ENCODE assay signal across 23 cellular contexts in the genomic region with DNA sequence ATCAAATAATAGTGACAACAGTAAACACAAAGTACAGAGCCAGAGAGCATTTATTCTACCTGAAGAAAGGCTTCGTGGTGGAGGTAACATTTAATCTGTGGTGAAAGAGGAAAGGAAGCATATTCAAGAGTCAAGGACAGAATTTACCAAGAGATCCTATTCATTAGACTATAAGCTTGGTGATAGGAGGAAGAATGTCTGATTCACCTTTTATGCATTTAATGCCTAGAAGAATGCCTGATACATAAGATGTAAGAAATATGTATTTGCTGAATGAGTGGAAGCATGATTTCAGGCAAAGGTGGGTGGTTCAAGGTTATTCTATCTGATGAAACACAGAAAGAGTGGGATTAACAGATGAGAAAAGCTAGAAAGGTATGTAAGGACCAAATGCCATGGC.
DNase-seq lines count a peak whose midpoint lies in the region; FAIRE-seq and TF ChIP-seq lines count a peak whose summit lies in the region.
"Had no signal": no experiment of that assay in that cellular context is flagged by ENCODE, and none has a peak within 500 bp of the region (broad histone marks: within the 10 kb centered on the region; RNA-seq: fewer than 3 reads in every experiment).

No MANE protein-coding gene starts in this region.

- H3K27ac ChIP-seq in OCI-LY7 (ENCODE audit: low read depth, low read length, poor library complexity, severe bottlenecking) = no peak overlapping the region
- H3K27ac ChIP-seq in angular gyrus (ENCODE audit: low read depth, low read length) = peak overlapping the region; percentile 79
- H3K27ac ChIP-seq in dorsolateral prefrontal cortex = peak overlapping the region in 55 of 59 donors; percentile 12 to 91 (median 75)
- H3K27ac ChIP-seq in temporal lobe (ENCODE audit: low read depth, low read length) = peak overlapping the region; percentile 59
- H3K27ac ChIP-seq: A549; BLaER1 treated with 17β-estradiol and CSF1 and Interleukin-3, amounts not matched to agents 10 nM and 100 nM; GM23248 had no signal

- H3K4me1 ChIP-seq in OCI-LY7 (ENCODE audit: insufficient read depth, low read length, poor library complexity, severe bottlenecking) = peaks cover 3% of the 10 kb centered on the region
- H3K4me1 ChIP-seq: BE2C, Caco-2 had no signal

- TF ChIP-seq CTCF in OCI-LY7 (conservative IDR thresholded peaks at IDR 0.05; ENCODE audit: low read length) = no peak
- TF ChIP-seq CTCF in dorsolateral prefrontal cortex (IDR thresholded peaks at IDR 0.05 in 54 of 56, conservative IDR thresholded peaks at IDR 0.05 in 2 of 56; ENCODE audit: low read depth in 1 of 56, partially characterized antibody in 56 of 56) = no peak

- POLR2A ChIA-PET in OCI-LY7 (lab: Charles Lee) = interaction anchor here (0.9 to 3.5 kb wide), 7 partner anchors 15 to 232 kb away, joined by 3 to 9 read pairs (median 3); no protein-coding TSS in a partner anchor

- H3K79me2 ChIP-seq in OCI-LY7 (ENCODE audit: insufficient read depth, low read depth, low read length) = no peaks in the 10 kb centered on the region

- intact Hi-C loops in OCI-LY7 (cut with micrococcal nuclease; ENCODE audit: unreplicated experiment) (no loop called here), dorsolateral prefrontal cortex (cut with DNase I) (no loop called here)

- no peaks in the 10 kb centered on the region for H3K9me3 ChIP-seq in OCI-LY7 (ENCODE audit: low read length)
- H3K9me3 ChIP-seq: A549; BE2C; BLaER1 treated with 17β-estradiol and CSF1 and Interleukin-3, amounts not matched to agents 10 nM and 100 nM; Caco-2 had no signal

- no peak overlapping the region for H3K4me2 ChIP-seq in OCI-LY7 (ENCODE audit: low read length)
- H3K4me2 ChIP-seq: A549; BLaER1 treated with 17β-estradiol and CSF1 and Interleukin-3, amounts not matched to agents 10 nM and 100 nM had no signal

- H3K9me2 ChIP-seq in OCI-LY7 (ENCODE audit: insufficient read depth, low read length) = no peaks in the 10 kb centered on the region

- CTCF ChIA-PET in OCI-LY7 (lab: Charles Lee; ENCODE audit: unreplicated experiment) = no interaction called here

- no peaks in the 10 kb centered on the region for H3K36me3 ChIP-seq in OCI-LY7 (ENCODE audit: insufficient read depth, low read length)
- H3K36me3 ChIP-seq: BE2C; BLaER1 treated with 17β-estradiol and CSF1 and Interleukin-3, amounts not matched to agents 10 nM and 100 nM had no signal

- no peak for FAIRE-seq in frontal cortex (lab: Jason Lieb, UNC)
- FAIRE-seq: A549, G401.6, GM12892, H1 had no signal

- H4K20me1 ChIP-seq in OCI-LY7 (ENCODE audit: insufficient read depth, low read length) = no peaks in the 10 kb centered on the region
- H4K20me1 ChIP-seq: BLaER1 treated with 17β-estradiol and CSF1 and Interleukin-3, amounts not matched to agents 10 nM and 100 nM had no signal

- DNase-seq in OCI-LY7 (ENCODE audit: low spot score) (no peak), dorsolateral prefrontal cortex (no peak), SHP77 (lab: John Stamatoyannopoulos, UW) (no peak), frontal cortex (ENCODE audit: low spot score in 2 of 2) (no peak), dermis blood vessel endothelial cell (no peak)
- DNase-seq: 8988T; ACHN; AML-193; BE2C; Caco-2; CD4-positive, alpha-beta T cell; CD8-positive, alpha-beta memory T cell; DMS153; DND-41; GM23248; H7 had no signal

- BruUV-seq in OCI-LY7 (replicated peaks; lab: Mats Ljungman, UMichigan) = no TSS peak

- H3K4me3 ChIP-seq in OCI-LY7 (ENCODE audit: low read depth, low read length, poor library complexity, severe bottlenecking) (no peak overlapping the region), dorsolateral prefrontal cortex (no peak overlapping the region)
- H3K4me3 ChIP-seq: A549; BLaER1 treated with 17β-estradiol and CSF1 and Interleukin-3, amounts not matched to agents 10 nM and 100 nM; GM23248 had no signal

- peak overlapping the region; percentile 26; the same call in 1 of the 2 replicates for H2AFZ ChIP-seq in OCI-LY7 (ENCODE audit: low read length)
- H2AFZ ChIP-seq: GM23248 had no signal

- no peaks in the 10 kb centered on the region for H3K27me3 ChIP-seq in dorsolateral prefrontal cortex
- H3K27me3 ChIP-seq: BE2C had no signal
